Comparison of ENCODE assay signal across 26 cellular contexts in the genomic region with DNA sequence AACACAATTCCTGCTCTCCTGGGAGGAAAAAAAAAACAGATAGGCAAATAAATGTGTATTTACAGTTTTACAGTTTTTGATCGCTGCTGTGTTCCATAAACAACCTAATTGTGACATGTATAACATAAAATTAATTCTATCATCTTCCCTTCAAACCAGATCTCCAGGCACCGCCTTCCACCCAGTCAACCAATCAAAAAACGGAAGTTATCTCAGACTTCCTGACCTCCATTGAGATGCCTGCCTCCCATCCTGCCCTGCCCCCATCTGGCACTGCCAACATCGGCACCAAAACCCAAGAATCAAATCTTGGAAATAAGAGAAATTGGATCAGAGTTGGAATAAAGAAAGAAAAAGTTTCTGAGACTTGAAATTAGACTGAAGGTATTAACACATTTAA.
"Had no signal": no experiment of that assay in that cellular context is flagged by ENCODE, and none has a peak within 500 bp of the region (broad histone marks: within the 10 kb centered on the region; RNA-seq: fewer than 3 reads in every experiment).

No MANE protein-coding gene starts in this region.

- H3K4me3 ChIP-seq: breast epithelium, colonic mucosa, esophagus squamous epithelium, gastroesophageal sphincter, right lobe of liver, skin epidermis, tibial artery had no signal

- ATAC-seq: activated T-cell treated with anti-CD3 and anti-CD28 coated beads, Interleukin-2, amount 50 U/mL, for 4 hours; gastroesophageal sphincter; left colon; right lobe of liver had no signal

- H3K27ac ChIP-seq: breast epithelium, colonic mucosa, esophagus squamous epithelium, gastroesophageal sphincter, right lobe of liver, skin epidermis, tibial artery had no signal

- H3K9me3 ChIP-seq: breast epithelium, colonic mucosa, esophagus squamous epithelium, gastroesophageal sphincter, right lobe of liver, tibial artery had no signal

- H3K27me3 Mint-ChIP-seq: central memory CD8-positive, alpha-beta T cell; memory B cell; naive B cell had no signal

- H3K9me3 Mint-ChIP-seq: activated naive CD8-positive, alpha-beta T cell treated with anti-CD3 and anti-CD28 coated beads, Interleukin-2, amount 10 ng/mL, durations not matched to agents 7 days and 5 days; activated T-cell treated with anti-CD3 and anti-CD28 coated beads, Interleukin-2, amount 50 U/mL, for 4 hours; activated T-helper 2 cell treated with anti-CD3 and anti-CD28 coated beads, Interferon-gamma antibody, Interleukin-2, Interleukin-4, amounts not matched to agents 10 μg/mL and 5 μg/mL and 100 μg/mL, durations not matched to agents 14 hours and 24 hours and 36 hours; central memory CD8-positive, alpha-beta T cell; naive B cell; stimulated activated naive CD8-positive, alpha-beta T cell treated with anti-CD3 and anti-CD28 coated beads, Interleukin-15, Interleukin-2, amounts not matched to agents 100 ng/mL and 50 ng/mL, for 24 hours; T-helper 2 cell treated with Interferon-gamma antibody and Interleukin-4, amounts not matched to agents 5 μg/mL and 100 μg/mL, for 36 hours had no signal

- H3K4me3 Mint-ChIP-seq: activated naive CD8-positive, alpha-beta T cell treated with anti-CD3 and anti-CD28 coated beads, Interleukin-2, amount 10 ng/mL, durations not matched to agents 7 days and 5 days; activated T-cell treated with anti-CD3 and anti-CD28 coated beads, Interleukin-2, amount 50 U/mL, for 4 hours; central memory CD8-positive, alpha-beta T cell; memory B cell; stimulated activated naive CD8-positive, alpha-beta T cell treated with anti-CD3 and anti-CD28 coated beads, Interleukin-15, Interleukin-2, amounts not matched to agents 100 ng/mL and 50 ng/mL, for 24 hours; T-helper 2 cell treated with Interferon-gamma antibody and Interleukin-4, amounts not matched to agents 5 μg/mL and 100 μg/mL, for 36 hours had no signal

- H3K36me3 Mint-ChIP-seq: memory B cell, naive B cell had no signal

- DNase-seq: activated CD4-positive, alpha-beta T cell treated with anti-CD3 and anti-CD28 coated beads for 4 hours; activated CD4-positive, alpha-beta T cell treated with anti-CD3 and anti-CD28 coated beads, Interleukin-2, amount 50 U/mL, for 48 hours; activated CD4-positive, CD25-positive, alpha-beta regulatory T cell; activated CD8-positive, alpha-beta memory T cell treated with anti-CD3 and anti-CD28 coated beads, Interleukin-2, amount 50 U/mL, for 48 hours; activated naive CD4-positive, alpha-beta T cell; activated naive CD8-positive, alpha-beta T cell treated with anti-CD3 and anti-CD28 coated beads, Interleukin-2, amount 10 ng/mL, durations not matched to agents 7 days and 5 days; activated T-cell treated with anti-CD3 and anti-CD28 coated beads, Interleukin-2, amount 50 U/mL, for 4 hours; amniotic stem cell; colonic mucosa; esophagus squamous epithelium; head of caudate nucleus; left colon; naive B cell; posterior cingulate gyrus; right lobe of liver; stimulated activated CD4-positive, alpha-beta T cell treated with anti-CD3 and anti-CD28 coated beads, Interleukin-1b, Interleukin-23, amount 100 ng/mL, for 48 hours; substantia nigra; tibial artery had no signal

- H3K27ac Mint-ChIP-seq: activated naive CD8-positive, alpha-beta T cell treated with anti-CD3 and anti-CD28 coated beads, Interleukin-2, amount 10 ng/mL, durations not matched to agents 7 days and 5 days; activated T-helper 2 cell treated with anti-CD3 and anti-CD28 coated beads, Interferon-gamma antibody, Interleukin-2, Interleukin-4, amounts not matched to agents 10 μg/mL and 5 μg/mL and 100 μg/mL, durations not matched to agents 14 hours and 24 hours and 36 hours; memory B cell; stimulated activated naive CD8-positive, alpha-beta T cell treated with anti-CD3 and anti-CD28 coated beads, Interleukin-15, Interleukin-2, amounts not matched to agents 100 ng/mL and 50 ng/mL, for 24 hours; T-helper 2 cell treated with Interferon-gamma antibody and Interleukin-4, amounts not matched to agents 5 μg/mL and 100 μg/mL, for 36 hours had no signal

- H3K36me3 ChIP-seq: breast epithelium, colonic mucosa, esophagus squamous epithelium, gastroesophageal sphincter, right lobe of liver, tibial artery had no signal
